Comparison of ENCODE assay signal across 31 cellular contexts in genomic region chr5:36630201-36630968, GRCh38. TPM values are rescaled to one million over a fixed set of nuclear protein-coding genes. Genes with fewer than 3 reads are reported as not detected.
DNase-seq lines count a peak whose midpoint lies in the region; ATAC-seq, FAIRE-seq and TF ChIP-seq lines count a peak whose summit lies in the region.
"Had no signal": no experiment of that assay in that cellular context is flagged by ENCODE, and none has a peak within 500 bp of the region (broad histone marks: within the 10 kb centered on the region; RNA-seq: fewer than 3 reads in every experiment).

No MANE protein-coding gene starts in this region.

- H3K4me1 ChIP-seq in astrocyte (ENCODE audit: insufficient read depth, low read length) (no peaks in the 10 kb centered on the region), foreskin keratinocyte (peaks cover 15% of the 10 kb centered on the region)
- H3K4me1 ChIP-seq in effector memory CD4-positive, alpha-beta T cell (ENCODE audit: control insufficient read depth, insufficient read depth, low read length, poor library complexity, severe bottlenecking) = no peaks in the 10 kb centered on the region
- H3K4me1 ChIP-seq: lower lobe of right lung had no signal

- no peaks in the 10 kb centered on the region for H3K9me3 Mint-ChIP-seq in astrocyte (ENCODE audit: unreplicated experiment)
- H3K9me3 Mint-ChIP-seq: activated CD4-positive, alpha-beta memory T cell treated with anti-CD3 and anti-CD28 coated beads, Interleukin-2, amount 10 ng/mL, durations not matched to agents 7 days and 5 days; activated naive CD4-positive, alpha-beta T cell treated with anti-CD3 and anti-CD28 coated beads for 36 hours; activated T-helper 1 cell treated with anti-CD3 and anti-CD28 coated beads, Interleukin-12 subunit alpha, Interleukin-12 subunit beta, Interleukin-2, Interleukin-4 antibody, amounts not matched to agents 30 ng/mL and 10 ng/mL and 1 ng/mL, durations not matched to agents 14 hours and 24 hours and 36 hours; H9; natural killer cell treated with Interleukin-12 subunit alpha and Interleukin-12 subunit beta and Interleukin-15 and Interleukin-18, amount 100 ng/mL, for 72 hours had no signal

- DNase-seq in GM03348 (ENCODE audit: low spot score) (peak; percentile 62), astrocyte (ENCODE audit: low read depth) (peak; percentile 77), foreskin keratinocyte (peak; percentile 88 to 97), urothelium cell line (ENCODE audit: low spot score) (no peak), RPMI8226 (no peak)
- no peak for DNase-seq in activated CD8-positive, alpha-beta memory T cell treated with anti-CD3 and anti-CD28 coated beads for 24 hours
- no peak for DNase-seq in effector memory CD4-positive, alpha-beta T cell
- DNase-seq: activated CD4-positive, alpha-beta memory T cell treated with anti-CD3 and anti-CD28 coated beads, Interleukin-2, amount 10 ng/mL, durations not matched to agents 7 days and 5 days; activated CD4-positive, CD25-positive, alpha-beta regulatory T cell treated with anti-CD3 and anti-CD28 coated beads, Interleukin-2, amount 50 U/mL, for 72 hours; activated CD8-positive, alpha-beta memory T cell treated with anti-CD3 and anti-CD28 coated beads, Interleukin-2, amount 50 U/mL, for 48 hours; activated naive CD4-positive, alpha-beta T cell treated with anti-CD3 and anti-CD28 coated beads for 36 hours; COR-L47; esophagus squamous epithelium; H9; kidney glomerular epithelial cell; lower lobe of right lung; NCI-H1417; NCI-H2029 treated with DMSO at 0.1 percent for 48 hours; SIG-M5; stimulated activated naive CD4-positive, alpha-beta T cell treated with Interleukin-2 at 50 U/mL for 16 hours had no signal

- H3K4me3 Mint-ChIP-seq in astrocyte (ENCODE audit: unreplicated experiment) = no peak overlapping the region
- H3K4me3 Mint-ChIP-seq: activated CD4-positive, alpha-beta memory T cell treated with anti-CD3 and anti-CD28 coated beads, Interleukin-2, amount 10 ng/mL, durations not matched to agents 7 days and 5 days; activated naive CD4-positive, alpha-beta T cell treated with anti-CD3 and anti-CD28 coated beads for 36 hours; activated T-helper 1 cell treated with anti-CD3 and anti-CD28 coated beads, Interleukin-12 subunit alpha, Interleukin-12 subunit beta, Interleukin-2, Interleukin-4 antibody, amounts not matched to agents 30 ng/mL and 10 ng/mL and 1 ng/mL, durations not matched to agents 14 hours and 24 hours and 36 hours; H9; natural killer cell treated with Interleukin-12 subunit alpha and Interleukin-12 subunit beta and Interleukin-15 and Interleukin-18, amount 100 ng/mL, for 72 hours had no signal

- no peaks in the 10 kb centered on the region for H3K79me2 ChIP-seq in astrocyte (ENCODE audit: insufficient read depth, low read length)

- no peaks in the 10 kb centered on the region for H3K27me3 ChIP-seq in astrocyte (ENCODE audit: insufficient read depth, low read length)
- no peaks in the 10 kb centered on the region for H3K27me3 ChIP-seq in foreskin keratinocyte
- H3K27me3 ChIP-seq in effector memory CD4-positive, alpha-beta T cell (replicated peaks; ENCODE audit: control insufficient read depth, insufficient read depth, low read length, poor library complexity, severe bottlenecking) = no peaks in the 10 kb centered on the region
- H3K27me3 ChIP-seq: esophagus squamous epithelium, gastroesophageal sphincter, vagina had no signal

- no peak for TF ChIP-seq CTCF in astrocyte (IDR thresholded peaks at IDR 0.05; ENCODE audit: insufficient read depth, low read depth, low read length)
- TF ChIP-seq CTCF in foreskin keratinocyte (conservative IDR thresholded peaks at IDR 0.05) = no peak

- no peak overlapping the region for H3K9ac ChIP-seq in astrocyte (ENCODE audit: low read length)

- H3K27ac Mint-ChIP-seq in astrocyte (ENCODE audit: unreplicated experiment) = peak overlapping the region; percentile 93
- H3K27ac Mint-ChIP-seq: activated CD4-positive, alpha-beta memory T cell treated with anti-CD3 and anti-CD28 coated beads, Interleukin-2, amount 10 ng/mL, durations not matched to agents 7 days and 5 days; activated naive CD4-positive, alpha-beta T cell treated with anti-CD3 and anti-CD28 coated beads for 36 hours; activated T-helper 1 cell treated with anti-CD3 and anti-CD28 coated beads, Interleukin-12 subunit alpha, Interleukin-12 subunit beta, Interleukin-2, Interleukin-4 antibody, amounts not matched to agents 30 ng/mL and 10 ng/mL and 1 ng/mL, durations not matched to agents 14 hours and 24 hours and 36 hours; H9; natural killer cell treated with Interleukin-12 subunit alpha and Interleukin-12 subunit beta and Interleukin-15 and Interleukin-18, amount 100 ng/mL, for 72 hours had no signal

- peaks cover 26% of the 10 kb centered on the region for H3K4me1 Mint-ChIP-seq in astrocyte (ENCODE audit: low read depth, unreplicated experiment)
- H3K4me1 Mint-ChIP-seq: activated CD4-positive, alpha-beta memory T cell treated with anti-CD3 and anti-CD28 coated beads, Interleukin-2, amount 10 ng/mL, durations not matched to agents 7 days and 5 days had no signal

- peaks cover 10% of the 10 kb centered on the region for H3K36me3 Mint-ChIP-seq in astrocyte (ENCODE audit: low read depth, unreplicated experiment)
- H3K36me3 Mint-ChIP-seq: natural killer cell treated with Interleukin-12 subunit alpha and Interleukin-12 subunit beta and Interleukin-15 and Interleukin-18, amount 100 ng/mL, for 72 hours had no signal

- peak overlapping the region; percentile 14 for H3K4me2 ChIP-seq in astrocyte (ENCODE audit: low read length)

- H2AFZ ChIP-seq in astrocyte (ENCODE audit: low read depth, low read length) = no peak overlapping the region

- no peaks in the 10 kb centered on the region for H3K9me3 ChIP-seq in astrocyte (ENCODE audit: insufficient read depth, low read depth, low read length)
- H3K9me3 ChIP-seq in effector memory CD4-positive, alpha-beta T cell (ENCODE audit: control insufficient read depth, low read length) = no peaks in the 10 kb centered on the region
- H3K9me3 ChIP-seq: esophagus squamous epithelium, gastroesophageal sphincter, lower lobe of right lung, thoracic aorta, vagina had no signal

- ATAC-seq in foreskin keratinocyte = peak; percentile 77
- ATAC-seq: gastroesophageal sphincter, lower lobe of right lung, Panc1 had no signal

- H4K20me1 ChIP-seq in astrocyte (ENCODE audit: insufficient read depth, low read length) = no peaks in the 10 kb centered on the region

- H3K4me3 ChIP-seq in astrocyte (ENCODE audit: insufficient read depth, low read depth, low read length) = no peak overlapping the region
- H3K4me3 ChIP-seq in effector memory CD4-positive, alpha-beta T cell (ENCODE audit: insufficient read depth, low read depth, low read length, poor library complexity, severe bottlenecking) = no peak overlapping the region
- H3K4me3 ChIP-seq: coronary artery, esophagus squamous epithelium, gastroesophageal sphincter, lower lobe of right lung, thoracic aorta, vagina had no signal

- no peaks in the 10 kb centered on the region for H3K36me3 ChIP-seq in astrocyte (ENCODE audit: insufficient read depth, low read length)
- H3K36me3 ChIP-seq in effector memory CD4-positive, alpha-beta T cell (ENCODE audit: control insufficient read depth, insufficient read depth, low read length) = no peaks in the 10 kb centered on the region
- H3K36me3 ChIP-seq: lower lobe of right lung, thoracic aorta, vagina had no signal

- H3K27me3 Mint-ChIP-seq in astrocyte (ENCODE audit: low read depth, unreplicated experiment) = no peaks in the 10 kb centered on the region

- FAIRE-seq in astrocyte (lab: Jason Lieb, UNC) = peak; percentile 20
- peak; percentile 46 for FAIRE-seq in urothelium cell line (lab: Jason Lieb, UNC)
- FAIRE-seq: G401.6 had no signal

- H3K27ac ChIP-seq in astrocyte (ENCODE audit: low read depth, low read length) (no peak overlapping the region), foreskin keratinocyte (peak overlapping the region; percentile 7)
- H3K27ac ChIP-seq in effector memory CD4-positive, alpha-beta T cell (ENCODE audit: insufficient read depth, low read length, poor library complexity, severe bottlenecking) = no peak overlapping the region
- H3K27ac ChIP-seq: C4-2B, esophagus squamous epithelium, gastroesophageal sphincter, lower lobe of right lung, thoracic aorta, vagina had no signal

RNA-seq across cellular contexts. Expression of gene SLC1A3, which starts 24.0 kb away (rescaled TPM):
- total RNA-seq in astrocyte (20.9 and 23.8 TPM in 2 replicates), foreskin keratinocyte (18.2 and 22.5 TPM in 2 replicates)
- polyA plus RNA-seq in foreskin keratinocyte = 5.3 and 8.7 TPM in 2 replicates
- total RNA-seq: activated CD4-positive, alpha-beta memory T cell treated with anti-CD3 and anti-CD28 coated beads, Interleukin-2, amount 10 ng/mL, durations not matched to agents 7 days and 5 days; activated T-helper 1 cell treated with anti-CD3 and anti-CD28 coated beads, Interleukin-12 subunit alpha, Interleukin-12 subunit beta, Interleukin-2, Interleukin-4 antibody, amounts not matched to agents 30 ng/mL and 10 ng/mL and 1 ng/mL, durations not matched to agents 14 hours and 24 hours and 36 hours; pulmonary artery endothelial cell; T-helper 2 cell treated with Interferon-gamma antibody and Interleukin-4, amounts not matched to agents 100 ng/mL and 5 ng/mL, for 36 hours had no signal

Comparison
In these comparisons a context has a peak if more than half of its experiments do, and no peak if none do; other contexts are left out.
1. DNase-seq: peak in GM03348 (single experiment), astrocyte (single experiment) and foreskin keratinocyte (2 of 2); none in urothelium cell line (single experiment), RPMI8226 (single experiment), activated CD8-positive, alpha-beta memory T cell treated with anti-CD3 and anti-CD28 coated beads for 24 hours (single experiment) and effector memory CD4-positive, alpha-beta T cell (0 of 3).